ENCODE assay signal across 29 cellular contexts in genomic region chr16:922051-922450, GRCh38. TPM values are rescaled to one million over a fixed set of nuclear protein-coding genes. Genes with fewer than 3 reads are reported as not detected.
"Had no signal": no experiment of that assay in that cellular context is flagged by ENCODE, and none has a peak within 500 bp of the region (broad histone marks: within the 10 kb centered on the region; RNA-seq: fewer than 3 reads in every experiment).

No MANE protein-coding gene starts in this region.

- H3K27ac Mint-ChIP-seq: dendritic cell treated with granulocyte-macrophage colony-stimulating factor and Interleukin-4, amounts not matched to agents 40 ng/mL and 50 ng/mL, for 4 days; naive thymus-derived CD8-positive, alpha-beta T cell; stimulated activated naive CD8-positive, alpha-beta T cell treated with anti-CD3 and anti-CD28 coated beads, Interleukin-15, amount 100 ng/mL, for 72 hours; type B pancreatic cell had no signal

- H3K4me3 Mint-ChIP-seq: central memory CD8-positive, alpha-beta T cell; dendritic cell treated with granulocyte-macrophage colony-stimulating factor and Interleukin-4, amounts not matched to agents 40 ng/mL and 50 ng/mL, for 4 days; immature natural killer cell; naive thymus-derived CD8-positive, alpha-beta T cell; neural crest cell; stimulated activated naive CD8-positive, alpha-beta T cell treated with anti-CD3 and anti-CD28 coated beads, Interleukin-15, amount 100 ng/mL, for 72 hours; type B pancreatic cell had no signal

- H3K4me3 ChIP-seq: colonic mucosa, esophagus muscularis mucosa, gastroesophageal sphincter, lower lobe of right lung, prostate gland, right lobe of liver, testis, tibial artery had no signal

- H3K4me1 Mint-ChIP-seq: stimulated activated naive CD8-positive, alpha-beta T cell treated with anti-CD3 and anti-CD28 coated beads, Interleukin-15, amount 100 ng/mL, for 72 hours had no signal

- H3K27me3 ChIP-seq: colonic mucosa, esophagus muscularis mucosa, foreskin keratinocyte, gastroesophageal sphincter, right lobe of liver, testis, tibial artery had no signal

- H3K9ac ChIP-seq: parathyroid adenoma had no signal

- H3K36me3 ChIP-seq: colonic mucosa, lower lobe of right lung, prostate gland, right lobe of liver had no signal

- H3K27me3 Mint-ChIP-seq: central memory CD8-positive, alpha-beta T cell; dendritic cell treated with granulocyte-macrophage colony-stimulating factor and Interleukin-4, amounts not matched to agents 40 ng/mL and 50 ng/mL, for 4 days; naive thymus-derived CD8-positive, alpha-beta T cell; stimulated activated naive CD8-positive, alpha-beta T cell treated with anti-CD3 and anti-CD28 coated beads, Interleukin-15, amount 100 ng/mL, for 72 hours; type B pancreatic cell had no signal

- H3K9me3 ChIP-seq: colonic mucosa, esophagus muscularis mucosa, gastroesophageal sphincter, lower lobe of right lung, prostate gland, right lobe of liver, testis, tibial artery had no signal

- H3K79me2 ChIP-seq: parathyroid adenoma had no signal

- H3K27ac ChIP-seq: colonic mucosa, esophagus muscularis mucosa, foreskin keratinocyte, gastroesophageal sphincter, lower lobe of right lung, parathyroid adenoma, prostate gland, right lobe of liver, testis, tibial artery had no signal

- ATAC-seq: foreskin keratinocyte; gastroesophageal sphincter; left ventricle myocardium superior; lower lobe of right lung; naive thymus-derived CD8-positive, alpha-beta T cell; right lobe of liver; stimulated activated naive CD8-positive, alpha-beta T cell treated with anti-CD3 and anti-CD28 coated beads, Interleukin-15, amount 100 ng/mL, for 72 hours had no signal

- DNase-seq: colonic mucosa; effector CD8-positive, alpha-beta T cell; foreskin keratinocyte; immature natural killer cell; islet precursor cell; left ventricle myocardium superior; lower lobe of right lung; small intestine; stimulated activated CD4-positive, alpha-beta T cell treated with anti-CD3 and anti-CD28 coated beads, Interleukin-12 subunit alpha, Interleukin-12 subunit beta, amount 100 ng/mL, for 4 hours; stimulated activated CD4-positive, alpha-beta T cell treated with anti-CD3 and anti-CD28 coated beads, Interleukin-1b, Interleukin-23, amount 100 ng/mL, for 48 hours; stimulated activated CD4-positive, alpha-beta T cell treated with anti-CD3 and anti-CD28 coated beads, Interleukin-4, amount 100 ng/mL, for 1 hour; stimulated activated CD8-positive, alpha-beta memory T cell treated with anti-CD3 and anti-CD28 coated beads, Interleukin-4, amount 100 ng/mL, for 48 hours; stimulated activated naive CD4-positive, alpha-beta T cell; stimulated activated naive CD8-positive, alpha-beta T cell treated with anti-CD3 and anti-CD28 coated beads, Interleukin-15, amount 100 ng/mL, for 72 hours; testis; tibial artery had no signal

- H3K4me1 ChIP-seq: colonic mucosa, foreskin keratinocyte, lower lobe of right lung, parathyroid adenoma, prostate gland, right lobe of liver, testis had no signal

- H2AFZ ChIP-seq: parathyroid adenoma had no signal

RNA-seq across cellular contexts. Expression of gene SOX8, which starts 59.5 kb away (rescaled TPM):
- total RNA-seq: epithelial cell of proximal tubule, fibroblast of lung, foreskin keratinocyte, osteoblast had no signal
- polyA plus RNA-seq: foreskin keratinocyte had no signal
